8 cellular contexts compared by ENCODE assay signal in the genomic region with DNA sequence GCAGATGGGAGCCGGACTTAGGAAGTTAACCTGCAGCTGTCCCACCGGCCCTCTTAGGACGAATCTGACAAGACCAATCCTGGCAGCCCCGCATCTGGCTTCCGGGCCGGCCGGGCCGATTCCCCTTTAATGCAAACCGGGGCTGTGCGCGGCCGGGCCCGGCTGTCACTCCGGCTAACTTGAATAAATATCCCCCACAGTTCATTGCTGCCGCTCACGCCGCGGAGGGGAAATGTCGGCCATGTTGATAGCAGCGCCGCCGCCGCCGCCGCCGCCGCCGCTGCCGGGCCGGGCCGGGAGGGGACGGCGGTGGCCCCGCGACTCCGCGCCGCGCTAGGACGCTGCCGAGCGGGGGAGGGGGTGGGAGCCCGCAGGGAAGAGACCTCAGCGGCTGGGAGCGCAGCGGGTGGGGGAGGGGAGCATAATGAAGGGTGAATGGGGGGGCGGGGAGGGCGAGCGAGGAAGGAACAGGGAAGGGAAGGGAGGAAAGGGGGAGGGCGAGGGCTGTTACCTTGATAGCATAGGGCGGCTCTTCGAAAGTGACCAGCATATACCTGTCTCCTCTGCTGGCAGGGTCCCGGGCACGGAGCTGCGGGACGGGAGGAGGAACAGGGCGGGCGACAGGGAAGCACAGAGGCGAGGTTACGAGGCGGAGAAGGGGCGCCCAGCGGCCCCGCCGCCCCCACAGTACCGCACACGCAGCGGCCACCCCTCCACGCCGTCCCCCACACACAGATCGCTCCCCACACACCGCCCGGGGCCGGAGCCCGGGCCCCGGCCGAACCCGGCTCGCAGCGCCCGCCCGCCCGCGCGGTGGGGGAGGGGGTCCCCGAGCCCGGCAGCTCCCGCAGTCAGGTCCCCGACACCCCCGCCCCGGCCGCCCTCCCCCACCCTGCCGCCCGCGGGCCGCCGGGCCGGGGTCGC. TPM values are rescaled to one million over a fixed set of nuclear protein-coding genes. Genes with fewer than 3 reads are reported as not detected.
A peak's percentile ranks its signal among the peaks of the same experiment; 100 is the strongest.
DNase-seq lines count a peak whose midpoint lies in the region; FAIRE-seq and TF ChIP-seq lines count a peak whose summit lies in the region.

No MANE protein-coding gene starts in this region.

- CTCF ChIA-PET in HEK293T (lab: Yijun Ruan, JAX): no interaction called here

- FAIRE-seq in urothelium cell line (lab: Jason Lieb, UNC): no peak

- DNase-seq in GM04504 (ENCODE audit: low read depth) (peak; percentile 37), HEK293T (ENCODE audit: extremely low spot score) (peak; percentile 55), NCI-H1092 treated with DMSO at 0.1 percent for 48 hours (lab: John Stamatoyannopoulos, UW) (peak; percentile 52), T-helper 1 cell (peak; percentile 43 to 83 (median 65)), amniotic stem cell (lab: John Stamatoyannopoulos, UW) (peak; percentile 33), right atrium auricular region (ENCODE audit: low spot score) (peak; percentile 91), pulmonary artery endothelial cell (ENCODE audit: low read depth, low spot score) (peak; percentile 32), urothelium cell line (ENCODE audit: low spot score) (peak; percentile 49)

- TF ChIP-seq CTCF in right atrium auricular region (IDR thresholded peaks at IDR 0.05): no peak

- peaks cover 0 to 30% of the 10 kb centered on the region in 2 donors for H3K4me1 ChIP-seq in right atrium auricular region

- peaks cover 0 to 6% of the 10 kb centered on the region in 2 donors for H3K9me3 ChIP-seq in right atrium auricular region

- peak overlapping the region; percentile 100 for H3K27ac ChIP-seq in right atrium auricular region

- H3K27me3 ChIP-seq in right atrium auricular region: no peaks in the 10 kb centered on the region

- peaks cover 22% of the 10 kb centered on the region for H3K36me3 ChIP-seq in right atrium auricular region

- H3K4me3 ChIP-seq in right atrium auricular region: peak overlapping the region; percentile 79 to 97

- POLR2A ChIA-PET in HEK293T (lab: Yijun Ruan, JAX): interaction anchor here (0.8 to 2.5 kb wide), 4 partner anchors 31 to 134 kb away, joined by 3 to 20 read pairs (median 14); no protein-coding TSS in a partner anchor

TF ChIP-seq in HEK293T, 16 proteins besides CTCF, POLR2A, EP300 and RAD21:
- TF ChIP-seq BHLHE40 (IDR thresholded peaks at IDR 0.05; ENCODE audit: borderline replicate concordance) (no peak), FOXA1 (IDR thresholded peaks at IDR 0.05) (no peak), SUZ12 (IDR thresholded peaks at IDR 0.05) (no peak), FOXM1 (IDR thresholded peaks at IDR 0.05; ENCODE audit: borderline replicate concordance) (no peak), HDGF (IDR thresholded peaks at IDR 0.05; ENCODE audit: borderline replicate concordance) (no peak), CTBP1 (IDR thresholded peaks at IDR 0.05; ENCODE audit: borderline replicate concordance) (no peak)
- TF ChIP-seq, protein P1, sequence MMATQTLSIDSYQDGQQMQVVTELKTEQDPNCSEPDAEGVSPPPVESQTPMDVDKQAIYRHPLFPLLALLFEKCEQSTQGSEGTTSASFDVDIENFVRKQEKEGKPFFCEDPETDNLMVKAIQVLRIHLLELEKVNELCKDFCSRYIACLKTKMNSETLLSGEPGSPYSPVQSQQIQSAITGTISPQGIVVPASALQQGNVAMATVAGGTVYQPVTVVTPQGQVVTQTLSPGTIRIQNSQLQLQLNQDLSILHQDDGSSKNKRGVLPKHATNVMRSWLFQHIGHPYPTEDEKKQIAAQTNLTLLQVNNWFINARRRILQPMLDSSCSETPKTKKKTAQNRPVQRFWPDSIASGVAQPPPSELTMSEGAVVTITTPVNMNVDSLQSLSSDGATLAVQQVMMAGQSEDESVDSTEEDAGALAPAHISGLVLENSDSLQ (IDR thresholded peaks at IDR 0.05): peak; percentile 90
TF ChIP-seq in HEK293T: peak in this region for 1.

RNA-seq across cellular contexts. Expression of gene INTS6, which starts 1.1 kb away (rescaled TPM):
- 10 to 100 TPM; 18.7 to 27.6 TPM for total RNA-seq in right atrium auricular region
- 40.4 and 67.6 TPM in 2 replicates for total RNA-seq in pulmonary artery endothelial cell

Comparison
In these comparisons a context has a peak if more than half of its experiments do, and no peak if none do; other contexts are left out.
1. Peak in every context shown above with its lines: DNase-seq, H3K4me3 ChIP-seq and H3K27ac ChIP-seq.
2. DNase-seq: peak in every context shown above with its lines; median percentile 91 in right atrium auricular region; 65 in T-helper 1 cell; 55 in HEK293T; 52 in NCI-H1092 treated with DMSO at 0.1 percent for 48 hours; 49 in urothelium cell line; 37 in GM04504; 33 in amniotic stem cell; 32 in pulmonary artery endothelial cell.